ENCODE assay signal across 8 cellular contexts in genomic region chr12:52870361-52871290, GRCh38. TPM values are rescaled to one million over a fixed set of nuclear protein-coding genes. Genes with fewer than 3 reads are reported as not detected.
A peak's percentile ranks its signal among the peaks of the same experiment; 100 is the strongest.
DNase-seq lines count a peak whose midpoint lies in the region; ATAC-seq lines count a peak whose summit lies in the region.

No MANE protein-coding gene starts in this region.

- H3K27me3 ChIP-seq in muscle layer of duodenum (ENCODE audit: low read depth, low read length) = no peaks in the 10 kb centered on the region

- no peaks in the 10 kb centered on the region for H3K9me3 Mint-ChIP-seq in activated CD4-positive, alpha-beta memory T cell treated with anti-CD3 and anti-CD28 coated beads, Interleukin-2, amount 10 ng/mL, durations not matched to agents 7 days and 5 days
- H3K9me3 Mint-ChIP-seq in effector memory CD8-positive, alpha-beta T cell = no peaks in the 10 kb centered on the region

- POLR2A ChIA-PET in activated CD4-positive, alpha-beta memory T cell treated with anti-CD3 and anti-CD28 coated beads, Interleukin-2, amount 10 ng/mL, durations not matched to agents 7 days and 5 days (lab: Charles Lee) = interaction anchor here (1.0 kb wide), 1 partner anchor 285 kb away, joined by 5 read pairs; no protein-coding TSS in a partner anchor

- peaks cover 16 to 21% of the 10 kb centered on the region in 2 donors for H3K4me1 ChIP-seq in muscle layer of duodenum (ENCODE audit: control insufficient read depth in 1 of 2, insufficient read depth in 2 of 2, low read length in 2 of 2)

- no peaks in the 10 kb centered on the region for H3K36me3 Mint-ChIP-seq in activated CD4-positive, alpha-beta memory T cell treated with anti-CD3 and anti-CD28 coated beads, Interleukin-2, amount 10 ng/mL, durations not matched to agents 7 days and 5 days (ENCODE audit: low read depth)
- H3K36me3 Mint-ChIP-seq in effector memory CD8-positive, alpha-beta T cell (ENCODE audit: insufficient read depth) = no peaks in the 10 kb centered on the region

- H3K9me3 ChIP-seq in muscle layer of duodenum (ENCODE audit: control insufficient read depth in 1 of 2, low read length in 2 of 2) = no peaks in the 10 kb centered on the region

- peaks cover 43% of the 10 kb centered on the region for H3K4me1 Mint-ChIP-seq in activated CD4-positive, alpha-beta memory T cell treated with anti-CD3 and anti-CD28 coated beads, Interleukin-2, amount 10 ng/mL, durations not matched to agents 7 days and 5 days
- H3K4me1 Mint-ChIP-seq in effector memory CD8-positive, alpha-beta T cell (ENCODE audit: low read depth in 2 of 2) = peaks cover 32 to 33% of the 10 kb centered on the region in 2 donors

- CTCF ChIA-PET in activated CD4-positive, alpha-beta memory T cell treated with anti-CD3 and anti-CD28 coated beads, Interleukin-2, amount 10 ng/mL, durations not matched to agents 7 days and 5 days (lab: Charles Lee) = interaction anchor here (0.6 to 6.6 kb wide), 40 partner anchors 9 to 1067 kb away, joined by 3 to 100 read pairs (median 4); partner anchors contain the start of genes EIF4B, KRT73 and KRT77

- H3K27ac ChIP-seq in muscle layer of duodenum (ENCODE audit: low read length) = peak overlapping the region; percentile 48

- no peaks in the 10 kb centered on the region for H3K27me3 Mint-ChIP-seq in activated CD4-positive, alpha-beta memory T cell treated with anti-CD3 and anti-CD28 coated beads, Interleukin-2, amount 10 ng/mL, durations not matched to agents 7 days and 5 days
- H3K27me3 Mint-ChIP-seq in effector memory CD8-positive, alpha-beta T cell = no peaks in the 10 kb centered on the region

- no peak overlapping the region for H3K4me3 ChIP-seq in muscle layer of duodenum (ENCODE audit: low read depth in 1 of 2, low read length in 2 of 2)

- no peaks in the 10 kb centered on the region for H3K36me3 ChIP-seq in muscle layer of duodenum (ENCODE audit: control insufficient read depth in 1 of 2, insufficient read depth in 2 of 2, low read length in 2 of 2)

- no peak overlapping the region for H3K4me3 Mint-ChIP-seq in activated CD4-positive, alpha-beta memory T cell treated with anti-CD3 and anti-CD28 coated beads, Interleukin-2, amount 10 ng/mL, durations not matched to agents 7 days and 5 days
- peak overlapping the region in 1 of 2 donors; percentile 31 for H3K4me3 Mint-ChIP-seq in effector memory CD8-positive, alpha-beta T cell

- ATAC-seq in GM21737 (IDR thresholded peaks at IDR 0.05; ENCODE audit: unreplicated experiment) (peak; percentile 50), GM21786 (IDR thresholded peaks at IDR 0.05; ENCODE audit: unreplicated experiment) (no peak)
- peak; percentile 61 for ATAC-seq in effector memory CD8-positive, alpha-beta T cell (replicated peaks)

- peak; percentile 37 for DNase-seq in GDM1 (lab: John Stamatoyannopoulos, UW)
- DNase-seq in NCI-H1092 (lab: John Stamatoyannopoulos, UW) = peak; percentile 44
- DNase-seq in activated CD4-positive, alpha-beta memory T cell treated with anti-CD3 and anti-CD28 coated beads, Interleukin-2, amount 10 ng/mL, durations not matched to agents 7 days and 5 days = peak; percentile 78
- DNase-seq in effector memory CD8-positive, alpha-beta T cell = peak; percentile 73 to 85 (median 73)
- peak; percentile 68 to 92 (median 78) for DNase-seq in stimulated activated naive CD4-positive, alpha-beta T cell (lab: John Stamatoyannopoulos, UW)

- H3K27ac Mint-ChIP-seq in activated CD4-positive, alpha-beta memory T cell treated with anti-CD3 and anti-CD28 coated beads, Interleukin-2, amount 10 ng/mL, durations not matched to agents 7 days and 5 days = no peak overlapping the region
- peak overlapping the region; percentile 15 to 85 for H3K27ac Mint-ChIP-seq in effector memory CD8-positive, alpha-beta T cell

RNA-seq across cellular contexts. Expression of gene KRT78, which starts 21.8 kb away (rescaled TPM):
- total RNA-seq in activated CD4-positive, alpha-beta memory T cell treated with anti-CD3 and anti-CD28 coated beads, Interleukin-2, amount 10 ng/mL, durations not matched to agents 7 days and 5 days = not detected

RNA-seq across cellular contexts. Expression of gene KRT8, which starts 34.2 kb away (rescaled TPM):
- under 1 TPM; 0.33 to 0.65 TPM for total RNA-seq in activated CD4-positive, alpha-beta memory T cell treated with anti-CD3 and anti-CD28 coated beads, Interleukin-2, amount 10 ng/mL, durations not matched to agents 7 days and 5 days

RNA-seq across cellular contexts. Expression of gene KRT79, which starts 36.5 kb away (rescaled TPM):
- not detected for total RNA-seq in activated CD4-positive, alpha-beta memory T cell treated with anti-CD3 and anti-CD28 coated beads, Interleukin-2, amount 10 ng/mL, durations not matched to agents 7 days and 5 days

RNA-seq across cellular contexts. Expression of gene KRT4, which starts 56.7 kb away (rescaled TPM):
- not detected for total RNA-seq in activated CD4-positive, alpha-beta memory T cell treated with anti-CD3 and anti-CD28 coated beads, Interleukin-2, amount 10 ng/mL, durations not matched to agents 7 days and 5 days
